In the genomic region with DNA sequence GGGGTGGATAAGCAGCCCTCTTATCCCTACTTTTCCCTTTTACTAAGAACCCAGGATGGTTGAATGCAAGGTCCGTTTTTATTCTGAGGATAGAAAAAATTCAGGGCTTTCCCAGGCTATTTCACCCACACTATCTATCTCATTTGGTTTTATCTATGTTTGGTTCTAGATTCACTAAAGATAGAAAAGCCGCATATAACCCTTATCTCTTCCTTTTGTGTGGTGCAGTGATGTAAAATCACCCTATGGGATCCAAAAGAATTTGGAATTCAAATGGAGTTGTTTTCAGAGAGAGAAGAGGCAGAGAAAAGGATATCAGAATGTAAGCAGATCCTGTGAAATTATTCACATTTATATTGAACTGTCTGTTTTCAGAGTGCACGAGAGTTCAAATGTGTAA, we compare ENCODE assay signal across 7 cellular contexts.
"Had no signal": no experiment of that assay in that cellular context is flagged by ENCODE, and none has a peak within 500 bp of the region (broad histone marks: within the 10 kb centered on the region; RNA-seq: fewer than 3 reads in every experiment).

No MANE protein-coding gene starts in this region.

- H3K9me3 Mint-ChIP-seq: GM23338, H9 had no signal

- H3K9ac ChIP-seq: KMS-11 had no signal

- H3K4me3 Mint-ChIP-seq: GM23338, H9, IgD-negative memory B cell had no signal

- H3K27ac ChIP-seq: HL-60, KMS-11 had no signal

- H3K36me3 Mint-ChIP-seq: IgD-negative memory B cell had no signal

- DNase-seq: H9, HCEC 1CT, KBM-7 had no signal

- H3K27ac Mint-ChIP-seq: GM23338, H9, IgD-negative memory B cell had no signal

- H3K4me2 ChIP-seq: GM23338, KMS-11 had no signal

- H3K4me3 ChIP-seq: GM23338 had no signal
